Comparison of ENCODE assay signal across 1 cellular context in genomic region chr15:49063402-49064280, GRCh38.
TF ChIP-seq lines count a peak whose summit lies in the region.

No MANE protein-coding gene starts in this region.

TF ChIP-seq in WTC11, 78 proteins besides CTCF, POLR2A, EP300 and RAD21 (continued from another document):
- no peak for TF ChIP-seq ARID4B (CRISPR knock-in tag; IDR thresholded peaks at IDR 0.05; ENCODE audit: borderline replicate concordance)
- TF ChIP-seq USF1 (CRISPR knock-in tag; IDR thresholded peaks at IDR 0.05) = no peak
- no peak for TF ChIP-seq MLX (CRISPR knock-in tag; IDR thresholded peaks at IDR 0.05)
- no peak for TF ChIP-seq E2F4 (CRISPR knock-in tag; IDR thresholded peaks at IDR 0.05; ENCODE audit: borderline replicate concordance, low read depth)
- no peak for TF ChIP-seq HMGXB4 (CRISPR knock-in tag; IDR thresholded peaks at IDR 0.05)
- TF ChIP-seq ZSCAN18 (CRISPR knock-in tag; IDR thresholded peaks at IDR 0.05) = no peak
- no peak for TF ChIP-seq TEAD4 (CRISPR knock-in tag; IDR thresholded peaks at IDR 0.05)
- TF ChIP-seq CDX4 (CRISPR knock-in tag; IDR thresholded peaks at IDR 0.05; ENCODE audit: borderline replicate concordance) = no peak
- no peak for TF ChIP-seq TEAD1 (CRISPR knock-in tag; IDR thresholded peaks at IDR 0.05)
